8 cellular contexts compared by ENCODE assay signal in the genomic region with DNA sequence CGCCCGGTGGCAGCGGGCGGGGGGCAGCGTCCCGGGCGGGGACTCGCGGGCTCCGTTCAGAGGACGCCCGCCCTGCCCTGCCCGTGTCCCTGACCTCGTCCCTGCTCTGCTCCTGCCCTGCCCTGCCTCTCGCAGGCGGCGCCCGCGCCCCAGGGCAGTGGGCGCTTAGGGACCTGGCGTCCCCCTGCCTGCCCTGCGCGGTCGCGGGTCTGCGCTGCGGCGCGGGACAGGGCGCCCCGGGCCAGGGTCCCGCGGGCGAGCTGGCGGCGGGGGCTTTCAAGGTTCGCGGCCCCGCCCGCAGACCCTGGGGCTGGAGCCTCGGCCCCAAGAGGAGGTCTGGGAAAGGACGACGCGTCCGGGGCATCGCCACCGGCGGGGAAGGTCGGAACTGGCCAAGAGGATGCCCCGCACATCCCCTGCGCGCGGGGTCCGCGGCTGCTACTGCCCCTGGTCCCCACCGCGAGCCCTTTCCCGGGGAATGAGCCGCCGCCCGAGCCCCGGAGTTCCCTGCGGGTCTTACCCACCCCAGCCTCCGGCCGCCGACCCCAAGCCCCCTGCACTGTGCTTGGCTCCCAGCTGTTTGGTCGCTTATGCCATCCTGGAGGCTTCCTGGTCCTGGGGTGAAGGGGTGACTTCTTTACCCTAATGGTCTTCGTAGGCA. TPM values are rescaled to one million over a fixed set of nuclear protein-coding genes. Genes with fewer than 3 reads are reported as not detected.
DNase-seq lines count a peak whose midpoint lies in the region; ATAC-seq and TF ChIP-seq lines count a peak whose summit lies in the region.

No MANE protein-coding gene starts in this region.

- DNase-seq in H9 (peak; percentile 47), SJCRH30 (peak in 1 of 2 experiments; percentile 32), GOT3 (lab: John Stamatoyannopoulos, UW) (no peak), HuH-7.5 (ENCODE audit: low spot score) (no peak), GM13976 (ENCODE audit: low spot score) (no peak)

- in situ Hi-C loops in GM13976 (cut with MboI; ENCODE audit: low sequenced_read_pairs, unreplicated experiment) = no loop called here

- no peak overlapping the region for H3K23ac ChIP-seq in H9 (ENCODE audit: insufficient read length, low read depth, low read length)

- no peak overlapping the region for H2BK5ac ChIP-seq in H9 (ENCODE audit: insufficient read length, low read length)

- H3K79me2 ChIP-seq in H9 (ENCODE audit: insufficient read depth, low read length) = no peaks in the 10 kb centered on the region

- no peak overlapping the region for H3K56ac ChIP-seq in H9 (ENCODE audit: insufficient read length, low read depth, low read length)

- no peak overlapping the region for H3K18ac ChIP-seq in H9 (ENCODE audit: insufficient read length, low read depth, low read length)

- WGBS in H9 (ENCODE audit: extremely low coverage, insufficient read length, low lambda C conversion rate) = no CpG with 5 or more reads among the region's 68 CpGs
- WGBS in esophagus, 2 donors = 1 to 2% methylated on average over 53 to 68 of the region's 68 CpGs

- no peak overlapping the region for H3T11ph ChIP-seq in H9 (ENCODE audit: low read length)

- no peaks in the 10 kb centered on the region for H3K9me3 ChIP-seq in H9 (ENCODE audit: control insufficient read depth, low read depth, low read length)
- no peaks in the 10 kb centered on the region for H3K9me3 ChIP-seq in SJCRH30 (replicated peaks)
- no peaks in the 10 kb centered on the region for H3K9me3 ChIP-seq in esophagus (ENCODE audit: control insufficient read depth in 2 of 2, insufficient read depth in 1 of 2, low read depth in 1 of 2, low read length in 1 of 2)
- peaks cover 4% of the 10 kb centered on the region for H3K9me3 ChIP-seq in neuron (ENCODE audit: low read length)

- peaks cover 10% of the 10 kb centered on the region for H3K23me2 ChIP-seq in H9 (ENCODE audit: insufficient read length, low read depth, low read length, poor library complexity, severe bottlenecking)

- H4K8ac ChIP-seq in H9 (replicated peaks; ENCODE audit: insufficient read length, low read depth, low read length) = no peak overlapping the region

- H3K14ac ChIP-seq in H9 (ENCODE audit: insufficient read depth, low read length) = peak overlapping the region; percentile 80; the same call in 1 of the 2 replicates

- H2BK12ac ChIP-seq in H9 (ENCODE audit: insufficient read length, low read depth, low read length) = no peak overlapping the region

- no peak overlapping the region for H3K27ac ChIP-seq in H9 (ENCODE audit: insufficient read length, low read depth, low read length)
- no peak overlapping the region for H3K27ac ChIP-seq in SJCRH30
- H3K27ac ChIP-seq in esophagus (ENCODE audit: low read depth in 2 of 2, low read length in 1 of 2) = peak overlapping the region in 1 of 2 donors; percentile 37

- H3K36me3 ChIP-seq in SJCRH30 = no peaks in the 10 kb centered on the region
- H3K36me3 ChIP-seq in esophagus (ENCODE audit: control insufficient read depth in 2 of 2, insufficient read depth in 2 of 2, low read length in 1 of 2) = no peaks in the 10 kb centered on the region
- no peaks in the 10 kb centered on the region for H3K36me3 ChIP-seq in neuron (ENCODE audit: insufficient read depth, low read length)

- peaks cover 0 to 6% (median 3%) of the 10 kb centered on the region in 3 experiments; a peak in 2 of 7 replicates for H3K36me3 Mint-ChIP-seq in H9 (ENCODE audit: insufficient read depth in 1 of 3, low read depth in 3 of 3)

- no peaks in the 10 kb centered on the region; a peak in 1 of 5 replicates for H3K9me3 Mint-ChIP-seq in H9

- no peaks in the 10 kb centered on the region for H3K27me3 ChIP-seq in H9 (ENCODE audit: insufficient read depth, low read length)
- H3K27me3 ChIP-seq in SJCRH30 = no peaks in the 10 kb centered on the region
- no peaks in the 10 kb centered on the region for H3K27me3 ChIP-seq in esophagus (ENCODE audit: control insufficient read depth in 1 of 2, insufficient read depth in 2 of 2, low read length in 2 of 2)
- H3K27me3 ChIP-seq in neuron (ENCODE audit: insufficient read depth, low read length) = no peaks in the 10 kb centered on the region

- TF ChIP-seq CTCF in H9 (conservative IDR thresholded peaks at IDR 0.05) (no peak), GM13976 (IDR thresholded peaks at IDR 0.05; ENCODE audit: borderline replicate concordance, control extremely low read depth, extremely low read depth, insufficient read depth, missing control alignments) (no peak)

- H3K4me2 ChIP-seq in H9 (ENCODE audit: insufficient read depth, insufficient read length, low read length) = peak overlapping the region; percentile 43

- H2BK15ac ChIP-seq in H9 (ENCODE audit: low read depth, low read length) = no peak overlapping the region

- H4K91ac ChIP-seq in H9 (ENCODE audit: insufficient read length, low read depth, low read length) = no peak overlapping the region

- no peaks in the 10 kb centered on the region for H3K79me1 ChIP-seq in H9 (ENCODE audit: insufficient read depth, low read depth, low read length, poor library complexity, severe bottlenecking)

- no peak overlapping the region for H3K27ac Mint-ChIP-seq in H9

- peaks cover 30 to 45% of the 10 kb centered on the region in 2 experiments for H3K4me1 Mint-ChIP-seq in H9

- H3K4me1 ChIP-seq in H9 (ENCODE audit: insufficient read depth, low read length) = 0 out of 2 replicates have a peak, but pooled peaks cover 3% of the 10 kb centered on the region
- H3K4me1 ChIP-seq in SJCRH30 = no peaks in the 10 kb centered on the region
- peaks cover 4 to 13% of the 10 kb centered on the region in 2 donors for H3K4me1 ChIP-seq in esophagus (ENCODE audit: control insufficient read depth in 2 of 2, insufficient read depth in 2 of 2, low read length in 1 of 2)
- peaks cover 13% of the 10 kb centered on the region for H3K4me1 ChIP-seq in neuron (ENCODE audit: insufficient read depth, low read length)

- H4K5ac ChIP-seq in H9 (ENCODE audit: insufficient read length, low read depth, low read length) = no peak overlapping the region

- ATAC-seq in GM18498 (IDR thresholded peaks at IDR 0.05; ENCODE audit: unreplicated experiment) = peak; percentile 45

- no peak overlapping the region for H2BK120ac ChIP-seq in H9 (ENCODE audit: low read depth, low read length, poor library complexity, severe bottlenecking)

- H2AK5ac ChIP-seq in H9 (ENCODE audit: insufficient read length, low read length) = no peak overlapping the region

- peaks cover 19% of the 10 kb centered on the region for H3K27me3 Mint-ChIP-seq in H9 (ENCODE audit: low read depth)

- H4K20me1 ChIP-seq in H9 (ENCODE audit: control insufficient read depth, insufficient read depth, insufficient read length) = no peaks in the 10 kb centered on the region

- no peak overlapping the region for H3K4ac ChIP-seq in H9 (ENCODE audit: low read depth, low read length)

- no peak overlapping the region for H2BK20ac ChIP-seq in H9 (ENCODE audit: low read depth, low read length, poor library complexity, severe bottlenecking)

- peak overlapping the region; percentile 58 to 78 for H3K4me3 Mint-ChIP-seq in H9

- H2AFZ ChIP-seq in H9 (ENCODE audit: low read length) (no peak overlapping the region), neuron (ENCODE audit: low read depth, low read length) (peak overlapping the region; percentile 63)

- no peak overlapping the region for H3K9ac ChIP-seq in H9 (ENCODE audit: extremely low read depth, insufficient read length, low read length)

- H3K4me3 ChIP-seq in SJCRH30 (peak overlapping the region; percentile 69), esophagus (ENCODE audit: low read depth in 1 of 2, low read length in 2 of 2) (peak overlapping the region; percentile 80 to 81), neuron (ENCODE audit: low read length) (peak overlapping the region; percentile 79)

RNA-seq across cellular contexts. Expression of a gene that starts 0.7 kb away (rescaled TPM):
- 9.8 and 10.6 TPM in 2 replicates for total RNA-seq in H9 (2021)
- 14.4 and 14.9 TPM in 2 replicates for total RNA-seq in SJCRH30 (2014; rRNA removed; shearing (Covaris generic))
- 1 to 10 TPM; 2.0 to 2.4 TPM for polyA plus RNA-seq in esophagus

RNA-seq across cellular contexts. Expression of a gene that starts 40.3 kb away (rescaled TPM):
- not detected in 2 replicates for total RNA-seq in H9 (2021)
- not detected in 2 replicates for total RNA-seq in SJCRH30 (2014; rRNA removed; shearing (Covaris generic))
- polyA plus RNA-seq in esophagus = under 1 TPM; 0.49 to 0.98 TPM

RNA-seq across cellular contexts. Expression of a gene that starts 52.2 kb away (rescaled TPM):
- total RNA-seq in H9 (2021) = 0.64 and 0.90 TPM in 2 replicates
- total RNA-seq in SJCRH30 (2014; rRNA removed; shearing (Covaris generic)) = not detected in 2 replicates
- under 1 TPM; 0.71 to 0.96 TPM for polyA plus RNA-seq in esophagus
